32 cellular contexts compared by ENCODE assay signal in the genomic region with DNA sequence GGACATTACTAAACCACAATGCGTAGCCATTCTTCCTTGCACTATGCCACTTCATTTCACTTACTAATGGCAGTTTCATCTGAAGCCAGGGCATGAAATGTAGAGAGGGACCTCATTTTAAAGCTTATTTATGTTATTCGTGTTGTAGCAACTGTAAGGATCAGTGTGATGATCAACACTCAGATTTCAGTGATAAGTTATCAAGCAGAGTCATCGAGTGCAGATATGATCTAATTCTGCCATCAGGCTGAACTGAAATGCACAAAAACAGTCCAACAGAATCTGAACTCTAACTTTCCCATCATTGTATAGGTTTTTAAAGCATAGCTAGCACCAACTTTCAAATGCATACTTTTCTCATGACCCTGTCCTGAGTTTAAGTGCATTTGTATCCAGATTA.
"Had no signal": no experiment of that assay in that cellular context is flagged by ENCODE, and none has a peak within 500 bp of the region (broad histone marks: within the 10 kb centered on the region; RNA-seq: fewer than 3 reads in every experiment).

No MANE protein-coding gene starts in this region.

- H3K4me3 ChIP-seq: ascending aorta, coronary artery, dorsolateral prefrontal cortex, gastrocnemius medialis, ovary, right lobe of liver, upper lobe of left lung, vagina had no signal

- H3K27me3 ChIP-seq: ascending aorta, brain microvascular endothelial cell, dorsolateral prefrontal cortex, gastrocnemius medialis, ovary, right lobe of liver, upper lobe of left lung, vagina had no signal

- DNase-seq: activated CD4-positive, alpha-beta T cell treated with anti-CD3 and anti-CD28 coated beads, Interleukin-2, amount 50 U/mL, for 1 hour; activated CD4-positive, CD25-positive, alpha-beta regulatory T cell treated with anti-CD3 and anti-CD28 coated beads, Interleukin-2, amount 50 U/mL, for 72 hours; activated CD8-positive, alpha-beta memory T cell treated with anti-CD3 and anti-CD28 coated beads, Interleukin-2, amount 10 ng/mL, durations not matched to agents 7 days and 5 days; activated CD8-positive, alpha-beta T cell treated with anti-CD3 and anti-CD28 coated beads for 36 hours; activated naive CD4-positive, alpha-beta T cell; activated naive CD8-positive, alpha-beta T cell treated with anti-CD3 and anti-CD28 coated beads, Interleukin-2, amount 10 ng/mL, durations not matched to agents 7 days and 5 days; activated T-cell treated with anti-CD3 and anti-CD28 coated beads, Interleukin-2, amount 50 U/mL, for 72 hours; brain microvascular endothelial cell; dorsolateral prefrontal cortex; effector memory CD4-positive, alpha-beta T cell; gastrocnemius medialis; glutamatergic neuron; left cardiac atrium; left ventricle myocardium superior; nephron progenitor cell; ovary; right lobe of liver; stimulated activated CD4-positive, alpha-beta T cell treated with anti-CD3 and anti-CD28 coated beads, Interleukin-12 subunit alpha, Interleukin-12 subunit beta, amount 100 ng/mL, for 4 hours; stimulated activated CD4-positive, alpha-beta T cell treated with anti-CD3 and anti-CD28 coated beads, Interleukin-4, amount 100 ng/mL, for 4 hours; stimulated activated CD8-positive, alpha-beta memory T cell treated with anti-CD3 and anti-CD28 coated beads, Interleukin-4, amount 100 ng/mL, for 48 hours; stimulated activated naive CD8-positive, alpha-beta T cell treated with anti-CD3 and anti-CD28 coated beads, Interleukin-15, amount 100 ng/mL, for 72 hours; substantia nigra; T1000; upper lobe of left lung; WERI-Rb-1 had no signal

- H3K9me3 Mint-ChIP-seq: activated CD8-positive, alpha-beta T cell treated with anti-CD3 and anti-CD28 coated beads for 36 hours; activated naive CD8-positive, alpha-beta T cell treated with anti-CD3 and anti-CD28 coated beads, Interleukin-2, amount 10 ng/mL, durations not matched to agents 7 days and 5 days; activated T-cell treated with anti-CD3 and anti-CD28 coated beads, Interleukin-2, amount 50 U/mL, for 72 hours; nephron progenitor cell; stimulated activated memory B cell treated with anti-CD40 and anti-IgM and Interleukin-4, amounts not matched to agents 10 μg/mL and 1 μg/mL and 100 μg/mL, for 72 hours; stimulated activated naive CD8-positive, alpha-beta T cell treated with anti-CD3 and anti-CD28 coated beads, Interleukin-15, amount 100 ng/mL, for 72 hours; T-helper 1 cell treated with Interleukin-12 subunit alpha and Interleukin-12 subunit beta and Interleukin-4 antibody, amounts not matched to agents 30 μg/mL and 1 μg/mL, for 36 hours had no signal

- H3K27ac ChIP-seq: ascending aorta, brain microvascular endothelial cell, coronary artery, dorsolateral prefrontal cortex, gastrocnemius medialis, ovary, right lobe of liver, upper lobe of left lung, vagina, WERI-Rb-1 had no signal

- H3K4me3 Mint-ChIP-seq: activated CD8-positive, alpha-beta memory T cell treated with anti-CD3 and anti-CD28 coated beads, Interleukin-2, amount 10 ng/mL, durations not matched to agents 7 days and 5 days; activated CD8-positive, alpha-beta T cell treated with anti-CD3 and anti-CD28 coated beads for 36 hours; activated naive CD8-positive, alpha-beta T cell treated with anti-CD3 and anti-CD28 coated beads, Interleukin-2, amount 10 ng/mL, durations not matched to agents 7 days and 5 days; activated T-cell treated with anti-CD3 and anti-CD28 coated beads, Interleukin-2, amount 50 U/mL, for 72 hours; nephron progenitor cell; stimulated activated memory B cell treated with anti-CD40 and anti-IgM and Interleukin-4, amounts not matched to agents 10 μg/mL and 1 μg/mL and 100 μg/mL, for 72 hours; stimulated activated naive CD8-positive, alpha-beta T cell treated with anti-CD3 and anti-CD28 coated beads, Interleukin-15, amount 100 ng/mL, for 72 hours; T-helper 1 cell treated with Interleukin-12 subunit alpha and Interleukin-12 subunit beta and Interleukin-4 antibody, amounts not matched to agents 30 μg/mL and 1 μg/mL, for 36 hours had no signal

- H3K9me3 ChIP-seq: ascending aorta, gastrocnemius medialis, ovary, right lobe of liver, upper lobe of left lung, vagina had no signal

- H3K36me3 ChIP-seq: ascending aorta, brain microvascular endothelial cell, gastrocnemius medialis, ovary, right lobe of liver, upper lobe of left lung, vagina, WERI-Rb-1 had no signal

- H3K36me3 Mint-ChIP-seq: stimulated activated memory B cell treated with anti-CD40 and anti-IgM and Interleukin-4, amounts not matched to agents 10 μg/mL and 1 μg/mL and 100 μg/mL, for 72 hours had no signal

- ATAC-seq: activated CD8-positive, alpha-beta memory T cell treated with anti-CD3 and anti-CD28 coated beads, Interleukin-2, amount 10 ng/mL, durations not matched to agents 7 days and 5 days; activated CD8-positive, alpha-beta T cell treated with anti-CD3 and anti-CD28 coated beads for 36 hours; activated T-cell treated with anti-CD3 and anti-CD28 coated beads, Interleukin-2, amount 50 U/mL, for 72 hours; gastrocnemius medialis; left cardiac atrium; left ventricle myocardium superior; right lobe of liver; stimulated activated memory B cell treated with anti-CD40 and anti-IgM and Interleukin-4, amounts not matched to agents 10 μg/mL and 1 μg/mL and 100 μg/mL, for 72 hours; stimulated activated naive CD8-positive, alpha-beta T cell treated with anti-CD3 and anti-CD28 coated beads, Interleukin-15, amount 100 ng/mL, for 72 hours had no signal

- H3K27ac Mint-ChIP-seq: activated CD8-positive, alpha-beta memory T cell treated with anti-CD3 and anti-CD28 coated beads, Interleukin-2, amount 10 ng/mL, durations not matched to agents 7 days and 5 days; activated CD8-positive, alpha-beta T cell treated with anti-CD3 and anti-CD28 coated beads for 36 hours; activated naive CD8-positive, alpha-beta T cell treated with anti-CD3 and anti-CD28 coated beads, Interleukin-2, amount 10 ng/mL, durations not matched to agents 7 days and 5 days; activated T-cell treated with anti-CD3 and anti-CD28 coated beads, Interleukin-2, amount 50 U/mL, for 72 hours; progenitor cell of endocrine pancreas; stimulated activated memory B cell treated with anti-CD40 and anti-IgM and Interleukin-4, amounts not matched to agents 10 μg/mL and 1 μg/mL and 100 μg/mL, for 72 hours; stimulated activated naive CD8-positive, alpha-beta T cell treated with anti-CD3 and anti-CD28 coated beads, Interleukin-15, amount 100 ng/mL, for 72 hours; T-helper 1 cell treated with Interleukin-12 subunit alpha and Interleukin-12 subunit beta and Interleukin-4 antibody, amounts not matched to agents 30 μg/mL and 1 μg/mL, for 36 hours had no signal

- H3K27me3 Mint-ChIP-seq: activated CD8-positive, alpha-beta memory T cell treated with anti-CD3 and anti-CD28 coated beads, Interleukin-2, amount 10 ng/mL, durations not matched to agents 7 days and 5 days; activated CD8-positive, alpha-beta T cell treated with anti-CD3 and anti-CD28 coated beads for 36 hours; activated naive CD8-positive, alpha-beta T cell treated with anti-CD3 and anti-CD28 coated beads, Interleukin-2, amount 10 ng/mL, durations not matched to agents 7 days and 5 days; progenitor cell of endocrine pancreas; stimulated activated memory B cell treated with anti-CD40 and anti-IgM and Interleukin-4, amounts not matched to agents 10 μg/mL and 1 μg/mL and 100 μg/mL, for 72 hours; stimulated activated naive CD8-positive, alpha-beta T cell treated with anti-CD3 and anti-CD28 coated beads, Interleukin-15, amount 100 ng/mL, for 72 hours had no signal

- FAIRE-seq: keratinocyte had no signal

- H3K4me1 ChIP-seq: ascending aorta, vagina had no signal

- H3K4me1 Mint-ChIP-seq: stimulated activated memory B cell treated with anti-CD40 and anti-IgM and Interleukin-4, amounts not matched to agents 10 μg/mL and 1 μg/mL and 100 μg/mL, for 72 hours had no signal
